ENCODE assay signal across 29 cellular contexts in the genomic region with DNA sequence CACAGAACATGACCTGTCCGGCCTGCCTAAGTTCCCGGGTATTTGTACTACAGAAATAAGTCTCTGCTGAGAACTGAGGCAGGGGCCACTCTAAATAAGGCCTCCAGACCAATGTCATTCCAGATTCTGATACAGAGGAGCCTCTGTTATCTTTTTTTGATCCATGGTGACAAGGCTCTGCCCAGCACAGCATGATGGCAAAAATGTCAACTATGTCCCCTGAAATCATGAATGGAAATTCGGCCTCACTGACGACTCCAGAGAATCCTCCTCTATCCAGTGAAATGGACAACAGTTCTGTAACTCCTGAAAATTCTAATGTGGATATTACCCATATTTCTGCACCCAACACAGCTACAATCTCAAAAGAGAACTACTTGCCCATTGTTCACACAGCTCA.
"Had no signal": no experiment of that assay in that cellular context is flagged by ENCODE, and none has a peak within 500 bp of the region (broad histone marks: within the 10 kb centered on the region; RNA-seq: fewer than 3 reads in every experiment).

No MANE protein-coding gene starts in this region.

- DNase-seq: Kasumi-1, MG63, NCI-H1048, NCI-H1092 treated with DMSO at 0.1 percent for 48 hours, NCI-H1105 treated with DMSO at 0.1 percent for 48 hours, NCI-H1417, NCI-H1436, NCI-H146, NCI-H1694, NCI-H187, NCI-H1930, NCI-H2029 treated with DMSO at 0.1 percent for 48 hours, NCI-H2081 treated with DMSO at 0.1 percent for 48 hours, NCI-H2107, NCI-H2171, NCI-H226, NCI-H446 treated with DMSO at 0.1 percent for 48 hours, NCI-H510A, NCI-H524, NCI-H526, NCI-H69, NCI-H748 treated with DMSO at 0.1 percent for 48 hours, NCI-H82, PC-9, SHP77, SIG-M5, SJCRH30 had no signal

- H3K4me1 ChIP-seq: SJCRH30 had no signal

- H3K36me3 ChIP-seq: MG63, SJCRH30 had no signal

- H3K27me3 ChIP-seq: MG63, SJCRH30 had no signal

- H3K4me3 ChIP-seq: MG63, PC-9, SJCRH30, SK-N-MC had no signal

- H3K4me2 ChIP-seq: PC-9 had no signal

- H2AFZ ChIP-seq: PC-9 had no signal

- H3K9me3 ChIP-seq: MG63, SJCRH30 had no signal

- H3K27ac ChIP-seq: PC-9, RWPE1, SJCRH30, SK-N-MC had no signal
